11 cellular contexts compared by ENCODE assay signal in genomic region chr4:24750106-24750505, GRCh38. TPM values are rescaled to one million over a fixed set of nuclear protein-coding genes. Genes with fewer than 3 reads are reported as not detected.
"Had no signal": no experiment of that assay in that cellular context is flagged by ENCODE, and none has a peak within 500 bp of the region (broad histone marks: within the 10 kb centered on the region; RNA-seq: fewer than 3 reads in every experiment).

No MANE protein-coding gene starts in this region.

- FAIRE-seq: H1, H54, HepG2 had no signal

- H3K4me3 Mint-ChIP-seq: GM23338, H9, HFFc6, IgD-negative memory B cell had no signal

- H3K4me3 ChIP-seq: GM23338 had no signal

- DNase-seq: H9, HCEC 1CT, HFFc6, KG1 had no signal

- H3K36me3 Mint-ChIP-seq: IgD-negative memory B cell had no signal

- H3K9me3 Mint-ChIP-seq: GM23338, H9, HFFc6 had no signal

- H3K27ac Mint-ChIP-seq: GM23338, H9, HFFc6, IgD-negative memory B cell had no signal

- ATAC-seq: GM23338, HepG2 had no signal

- H2AFZ ChIP-seq: GM23338 had no signal

- H3K4me1 Mint-ChIP-seq: IgD-negative memory B cell had no signal

- H3K27ac ChIP-seq: HL-60 had no signal

- H3K4me2 ChIP-seq: GM23338 had no signal

- H3K27me3 Mint-ChIP-seq: IgD-negative memory B cell had no signal

RNA-seq across cellular contexts. Expression of gene SOD3, which starts 45.3 kb away (rescaled TPM):
- total RNA-seq: HepG2, HT1080 had no signal
- polyA plus RNA-seq: IgD-negative memory B cell had no signal
